Comparison of ENCODE assay signal across 8 cellular contexts in the genomic region with DNA sequence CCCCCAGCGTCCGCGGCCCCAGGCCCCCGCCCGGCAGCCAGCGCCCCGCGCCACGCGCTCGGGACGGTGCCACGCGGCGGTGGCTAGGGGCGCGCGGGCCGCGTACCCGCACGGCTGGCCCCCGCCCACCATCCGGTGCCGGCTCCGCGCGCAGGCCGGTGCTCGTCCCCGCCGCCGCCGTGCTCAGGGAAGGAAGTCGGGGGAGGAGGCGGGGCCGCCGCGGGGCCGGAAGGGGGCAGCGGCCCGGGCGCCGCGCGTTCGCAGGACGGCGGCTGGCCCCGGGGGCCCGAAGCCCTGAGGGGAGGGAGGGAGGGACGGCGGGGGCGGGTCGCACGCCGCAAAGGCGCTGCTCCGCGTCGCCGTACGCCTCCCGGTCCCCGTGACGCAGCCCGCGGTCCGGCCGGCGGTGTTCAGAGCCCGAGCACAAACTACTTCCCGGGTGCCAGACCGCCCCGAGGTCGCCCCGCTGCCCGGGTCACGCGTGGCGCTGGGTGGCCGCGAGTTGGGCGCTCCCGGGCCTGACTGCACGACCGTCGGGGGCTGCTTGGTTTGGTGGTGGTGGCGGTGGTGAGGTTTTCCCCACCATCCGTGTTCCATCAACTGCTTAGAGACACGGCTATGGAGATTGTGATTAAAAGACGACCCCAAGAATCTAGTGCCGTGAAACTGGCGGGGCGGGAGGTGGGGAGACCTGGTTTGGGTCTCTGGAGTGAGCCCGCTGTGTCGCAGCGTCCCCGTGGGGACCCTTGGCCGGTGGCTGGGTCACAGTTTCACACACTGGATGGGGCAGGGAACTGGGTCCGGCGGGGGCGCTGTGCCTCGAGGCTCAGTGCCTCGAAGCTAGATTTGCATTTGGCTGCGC. TPM values are rescaled to one million over a fixed set of nuclear protein-coding genes. Genes with fewer than 3 reads are reported as not detected.
A peak's percentile ranks its signal among the peaks of the same experiment; 100 is the strongest.
DNase-seq lines count a peak whose midpoint lies in the region; ATAC-seq and TF ChIP-seq lines count a peak whose summit lies in the region.

Gene DCTD, minus strand, starts transcription at position 205 of the 862 bp plus-strand sequence. CDS start 1,818 bp downstream, outside the sequence.

- H3K4me3 ChIP-seq in duodenal mucosa (ENCODE audit: low read depth in 1 of 2, low read length in 2 of 2) = peak within 1 kb of the TSS; percentile 85 to 89
- peak within 1 kb of the TSS; percentile 85 for H3K4me3 ChIP-seq in lung

- DNase-seq in 8988T (peak; percentile 51), NCI-H226 (peak; percentile 40), lung (ENCODE audit: low spot score) (peak; percentile 75)
- peak; percentile 84 for DNase-seq in activated CD4-positive, alpha-beta memory T cell treated with anti-CD3 and anti-CD28 coated beads, Interleukin-2, amount 10 ng/mL, durations not matched to agents 7 days and 5 days
- peak; percentile 58 to 76 (median 58) for DNase-seq in stimulated activated CD4-positive, alpha-beta T cell treated with anti-CD3 and anti-CD28 coated beads, TNF-alpha, amount 100 ng/mL, for 48 hours (ENCODE audit: low read depth in 3 of 3)

- WGBS in lung, 2 donors = 0 to 1% methylated on average over 70 to 106 of the region's 106 CpGs

- H3K4me1 ChIP-seq in duodenal mucosa (ENCODE audit: control insufficient read depth in 1 of 2, insufficient read depth in 2 of 2, low read length in 2 of 2) (peaks cover 27 to 29% of the 10 kb centered on the region in 2 donors), lung (ENCODE audit: control insufficient read depth in 2 of 2, insufficient read depth in 2 of 2, low read length in 2 of 2) (peaks cover 0 to 7% of the 10 kb centered on the region in 2 donors)

- peaks cover 13 to 20% of the 10 kb centered on the region in 2 donors for H3K36me3 ChIP-seq in duodenal mucosa (ENCODE audit: control insufficient read depth in 1 of 2, insufficient read depth in 2 of 2, low read length in 2 of 2)
- peaks cover 11 to 17% of the 10 kb centered on the region in 2 donors for H3K36me3 ChIP-seq in lung (ENCODE audit: control insufficient read depth in 2 of 2, insufficient read depth in 2 of 2, low read length in 2 of 2)

- no peaks in the 10 kb centered on the region for H3K9me3 Mint-ChIP-seq in activated CD4-positive, alpha-beta memory T cell treated with anti-CD3 and anti-CD28 coated beads, Interleukin-2, amount 10 ng/mL, durations not matched to agents 7 days and 5 days

- ATAC-seq in GM18498 (IDR thresholded peaks at IDR 0.05; ENCODE audit: unreplicated experiment) (peak; percentile 85), HG02938 (IDR thresholded peaks at IDR 0.05; ENCODE audit: unreplicated experiment) (peak; percentile 84), lung (ENCODE audit: insufficient read depth, low FRiP score) (peak; percentile 90)

- peak within 1 kb of the TSS; percentile 91 for H3K27ac Mint-ChIP-seq in activated CD4-positive, alpha-beta memory T cell treated with anti-CD3 and anti-CD28 coated beads, Interleukin-2, amount 10 ng/mL, durations not matched to agents 7 days and 5 days

- peak within 1 kb of the TSS; percentile 92 to 96 for H3K9ac ChIP-seq in duodenal mucosa (ENCODE audit: low read depth in 1 of 2, low read length in 2 of 2)

- peaks cover 51% of the 10 kb centered on the region for H3K4me1 Mint-ChIP-seq in activated CD4-positive, alpha-beta memory T cell treated with anti-CD3 and anti-CD28 coated beads, Interleukin-2, amount 10 ng/mL, durations not matched to agents 7 days and 5 days

- H3K27ac ChIP-seq in duodenal mucosa (ENCODE audit: low read depth, low read length) (peak within 1 kb of the TSS; percentile 90), lung (ENCODE audit: low read depth in 1 of 2, low read length in 1 of 2) (peak within 1 kb of the TSS; percentile 97)

- peak within 1 kb of the TSS; percentile 83 for H3K4me3 Mint-ChIP-seq in activated CD4-positive, alpha-beta memory T cell treated with anti-CD3 and anti-CD28 coated beads, Interleukin-2, amount 10 ng/mL, durations not matched to agents 7 days and 5 days

- H3K36me3 Mint-ChIP-seq in activated CD4-positive, alpha-beta memory T cell treated with anti-CD3 and anti-CD28 coated beads, Interleukin-2, amount 10 ng/mL, durations not matched to agents 7 days and 5 days (ENCODE audit: low read depth) = peaks cover 24% of the 10 kb centered on the region

- H3K27me3 ChIP-seq in duodenal mucosa (ENCODE audit: control insufficient read depth in 1 of 2, insufficient read depth in 2 of 2, low read length in 2 of 2) (no peaks in the 10 kb centered on the region), lung (ENCODE audit: control insufficient read depth, insufficient read depth) (no peaks in the 10 kb centered on the region)

- peaks cover 6% of the 10 kb centered on the region for H3K27me3 Mint-ChIP-seq in activated CD4-positive, alpha-beta memory T cell treated with anti-CD3 and anti-CD28 coated beads, Interleukin-2, amount 10 ng/mL, durations not matched to agents 7 days and 5 days

- no peaks in the 10 kb centered on the region for H3K9me3 ChIP-seq in duodenal mucosa (ENCODE audit: control insufficient read depth in 1 of 2, low read length in 2 of 2)
- H3K9me3 ChIP-seq in lung (ENCODE audit: control insufficient read depth in 2 of 2, insufficient read depth in 1 of 2, low read length in 1 of 2) = no peaks in the 10 kb centered on the region

- POLR2A ChIA-PET in activated CD4-positive, alpha-beta memory T cell treated with anti-CD3 and anti-CD28 coated beads, Interleukin-2, amount 10 ng/mL, durations not matched to agents 7 days and 5 days (lab: Charles Lee) = interaction anchor here (0.5 to 2.1 kb wide), 6 partner anchors 9 to 530 kb away, joined by 3 to 14 read pairs (median 4); partner anchors contain the start of gene CDKN2AIP

- CTCF ChIA-PET in activated CD4-positive, alpha-beta memory T cell treated with anti-CD3 and anti-CD28 coated beads, Interleukin-2, amount 10 ng/mL, durations not matched to agents 7 days and 5 days (lab: Charles Lee) = interaction anchor here (0.6 to 1.7 kb wide), 8 partner anchors 8 to 650 kb away, joined by 3 to 8 read pairs (median 3); no protein-coding TSS in a partner anchor

- TF ChIP-seq CTCF in lung (IDR thresholded peaks at IDR 0.05; ENCODE audit: control extremely low read depth, extremely low read depth) = no peak

RNA-seq across cellular contexts. Expression of gene DCTD, which starts in this region (rescaled TPM):
- 10 to 100 TPM; 71.0 to 72.9 TPM for total RNA-seq in activated CD4-positive, alpha-beta memory T cell treated with anti-CD3 and anti-CD28 coated beads, Interleukin-2, amount 10 ng/mL, durations not matched to agents 7 days and 5 days
- 10 to 100 TPM; 72.5 to 80.4 TPM for total RNA-seq in lung
- polyA plus RNA-seq in lung = 10 to 100 TPM; 52.6 to 64.2 TPM

Comparison
In these comparisons a context has a peak if more than half of its experiments do, and no peak if none do; other contexts are left out.
1. Peak in every context shown above with its lines: DNase-seq, ATAC-seq, H3K4me3 ChIP-seq and H3K27ac ChIP-seq.